In genomic region chr7:604038-604883, GRCh38 we compare ENCODE assay signal across 1 cellular context.
TF ChIP-seq lines count a peak whose summit lies in the region.

No MANE protein-coding gene starts in this region.

TF ChIP-seq in K562, 482 proteins besides CTCF, POLR2A, EP300 and RAD21 (continued from another document and continues in another):
- TF ChIP-seq CEBPG (CRISPR knock-in tag; IDR thresholded peaks at IDR 0.05): 0 out of 2 replicates have a peak, but pooled peaks have one; percentile 27
- TF ChIP-seq CEBPG (tag; conservative IDR thresholded peaks at IDR 0.05 in 1 of 2, IDR thresholded peaks at IDR 0.05 in 1 of 2): no peak
- TF ChIP-seq, protein P1, sequence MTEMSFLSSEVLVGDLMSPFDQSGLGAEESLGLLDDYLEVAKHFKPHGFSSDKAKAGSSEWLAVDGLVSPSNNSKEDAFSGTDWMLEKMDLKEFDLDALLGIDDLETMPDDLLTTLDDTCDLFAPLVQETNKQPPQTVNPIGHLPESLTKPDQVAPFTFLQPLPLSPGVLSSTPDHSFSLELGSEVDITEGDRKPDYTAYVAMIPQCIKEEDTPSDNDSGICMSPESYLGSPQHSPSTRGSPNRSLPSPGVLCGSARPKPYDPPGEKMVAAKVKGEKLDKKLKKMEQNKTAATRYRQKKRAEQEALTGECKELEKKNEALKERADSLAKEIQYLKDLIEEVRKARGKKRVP (CRISPR knock-in tag; IDR thresholded peaks at IDR 0.05): peak; percentile 33; the same call in 1 of the 2 replicates
- no peak for TF ChIP-seq PHB2 (IDR thresholded peaks at IDR 0.05; ENCODE audit: low read depth)
- TF ChIP-seq TAF9B (IDR thresholded peaks at IDR 0.05; ENCODE audit: partially characterized antibody): peak; percentile 93
- TF ChIP-seq ZNF184 (CRISPR knock-in tag; IDR thresholded peaks at IDR 0.05): no peak
- TF ChIP-seq PML (IDR thresholded peaks at IDR 0.05; ENCODE audit: low read length): 0 out of 2 replicates have a peak, but pooled peaks have one; percentile 73
- TF ChIP-seq ETS1 (conservative IDR thresholded peaks at IDR 0.05; ENCODE audit: control insufficient read depth, low read depth, low read length): peak; percentile 93; the same call in 1 of the 2 replicates
- no peak for TF ChIP-seq ZNF507 (tag; conservative IDR thresholded peaks at IDR 0.05)
- TF ChIP-seq, protein P2, sequence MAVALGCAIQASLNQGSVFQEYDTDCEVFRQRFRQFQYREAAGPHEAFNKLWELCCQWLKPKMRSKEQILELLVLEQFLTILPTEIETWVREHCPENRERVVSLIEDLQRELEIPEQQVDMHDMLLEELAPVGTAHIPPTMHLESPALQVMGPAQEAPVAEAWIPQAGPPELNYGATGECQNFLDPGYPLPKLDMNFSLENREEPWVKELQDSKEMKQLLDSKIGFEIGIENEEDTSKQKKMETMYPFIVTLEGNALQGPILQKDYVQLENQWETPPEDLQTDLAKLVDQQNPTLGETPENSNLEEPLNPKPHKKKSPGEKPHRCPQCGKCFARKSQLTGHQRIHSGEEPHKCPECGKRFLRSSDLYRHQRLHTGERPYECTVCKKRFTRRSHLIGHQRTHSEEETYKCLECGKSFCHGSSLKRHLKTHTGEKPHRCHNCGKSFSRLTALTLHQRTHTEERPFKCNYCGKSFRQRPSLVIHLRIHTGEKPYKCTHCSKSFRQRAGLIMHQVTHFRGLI (CRISPR knock-in tag; IDR thresholded peaks at IDR 0.05): peak; percentile 72
- no peak for TF ChIP-seq ESRRA (IDR thresholded peaks at IDR 0.05; ENCODE audit: borderline replicate concordance, low read depth)
- peak; percentile 66 for TF ChIP-seq POLR2B (IDR thresholded peaks at IDR 0.05; ENCODE audit: low read depth, partially characterized antibody)
- peak; percentile 93 for TF ChIP-seq SREBF2 (CRISPR knock-in tag; IDR thresholded peaks at IDR 0.05)
- peak; percentile 28; the same call in 1 of the 2 replicates for TF ChIP-seq ZNF24 (IDR thresholded peaks at IDR 0.05)
- TF ChIP-seq XRCC5 (IDR thresholded peaks at IDR 0.05; ENCODE audit: low read depth, low read length): no peak
- TF ChIP-seq DDX20 (tag; IDR thresholded peaks at IDR 0.05; ENCODE audit: low read depth): no peak
- no peak for TF ChIP-seq DACH1 (IDR thresholded peaks at IDR 0.05; ENCODE audit: partially characterized antibody)
- peak; percentile 82 for TF ChIP-seq ZBTB40 (IDR thresholded peaks at IDR 0.05)
- TF ChIP-seq ZBTB40 (CRISPR knock-in tag; IDR thresholded peaks at IDR 0.05): no peak
- TF ChIP-seq NR3C1 (CRISPR knock-in tag; IDR thresholded peaks at IDR 0.05): peak; percentile 65
- TF ChIP-seq NCOA6 (IDR thresholded peaks at IDR 0.05): no peak
- TF ChIP-seq SMARCA4 (IDR thresholded peaks at IDR 0.05): peak; percentile 53
- TF ChIP-seq PURB (CRISPR knock-in tag; IDR thresholded peaks at IDR 0.05; ENCODE audit: low read depth): no peak
- TF ChIP-seq ETV6 (IDR thresholded peaks at IDR 0.05; ENCODE audit: borderline replicate concordance in 1 of 2, low read depth in 2 of 2, low read length in 1 of 2): no peak
- peak; percentile 75; the same call in 1 of the 2 replicates for TF ChIP-seq ETV6 (CRISPR knock-in tag; IDR thresholded peaks at IDR 0.05; ENCODE audit: borderline replicate concordance)
- TF ChIP-seq MAFG (tag; conservative IDR thresholded peaks at IDR 0.05): peak; percentile 65
- peak; percentile 65 for TF ChIP-seq TCF3 (CRISPR knock-in tag; IDR thresholded peaks at IDR 0.05)
- TF ChIP-seq MEF2D (tag; conservative IDR thresholded peaks at IDR 0.05; ENCODE audit: low read depth): peak; percentile 14; the same call in 1 of the 2 replicates
- TF ChIP-seq, protein P3, sequence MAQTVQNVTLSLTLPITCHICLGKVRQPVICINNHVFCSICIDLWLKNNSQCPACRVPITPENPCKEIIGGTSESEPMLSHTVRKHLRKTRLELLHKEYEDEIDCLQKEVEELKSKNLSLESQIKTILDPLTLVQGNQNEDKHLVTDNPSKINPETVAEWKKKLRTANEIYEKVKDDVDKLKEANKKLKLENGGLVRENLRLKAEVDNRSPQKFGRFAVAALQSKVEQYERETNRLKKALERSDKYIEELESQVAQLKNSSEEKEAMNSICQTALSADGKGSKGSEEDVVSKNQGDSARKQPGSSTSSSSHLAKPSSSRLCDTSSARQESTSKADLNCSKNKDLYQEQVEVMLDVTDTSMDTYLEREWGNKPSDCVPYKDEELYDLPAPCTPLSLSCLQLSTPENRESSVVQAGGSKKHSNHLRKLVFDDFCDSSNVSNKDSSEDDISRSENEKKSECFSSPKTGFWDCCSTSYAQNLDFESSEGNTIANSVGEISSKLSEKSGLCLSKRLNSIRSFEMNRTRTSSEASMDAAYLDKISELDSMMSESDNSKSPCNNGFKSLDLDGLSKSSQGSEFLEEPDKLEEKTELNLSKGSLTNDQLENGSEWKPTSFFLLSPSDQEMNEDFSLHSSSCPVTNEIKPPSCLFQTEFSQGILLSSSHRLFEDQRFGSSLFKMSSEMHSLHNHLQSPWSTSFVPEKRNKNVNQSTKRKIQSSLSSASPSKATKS (CRISPR knock-in tag; IDR thresholded peaks at IDR 0.05): no peak
- no peak for TF ChIP-seq SP2 (IDR thresholded peaks at IDR 0.05; ENCODE audit: extremely low read depth, low read depth, low read length, poor library complexity, severe bottlenecking)
- no peak for TF ChIP-seq SRSF1 (IDR thresholded peaks at IDR 0.05; ENCODE audit: low read depth, low read length)
- no peak for TF ChIP-seq ZNF561 (CRISPR knock-in tag; conservative IDR thresholded peaks at IDR 0.05)
- no peak for TF ChIP-seq CCAR2 (IDR thresholded peaks at IDR 0.05; ENCODE audit: low read depth, low read length)
- TF ChIP-seq CBX2 (IDR thresholded peaks at IDR 0.05; ENCODE audit: insufficient read depth, low read length, poor library complexity, severe bottlenecking): no peak
- TF ChIP-seq BRF2 (IDR thresholded peaks at IDR 0.05; ENCODE audit: borderline replicate concordance, insufficient read depth, insufficient read length): no peak
- TF ChIP-seq CAMTA2 (CRISPR knock-in tag; conservative IDR thresholded peaks at IDR 0.05): 0 out of 2 replicates have a peak, but pooled peaks have one; percentile 15
- TF ChIP-seq FOXJ3 (CRISPR knock-in tag; IDR thresholded peaks at IDR 0.05): 0 out of 2 replicates have a peak, but pooled peaks have one; percentile 5
- TF ChIP-seq ZNF41 (CRISPR knock-in tag; conservative IDR thresholded peaks at IDR 0.05): 0 out of 2 replicates have a peak, but pooled peaks have one; percentile 48
- no peak for TF ChIP-seq NR2F6 (CRISPR knock-in tag; IDR thresholded peaks at IDR 0.05)
- TF ChIP-seq TAF1 (IDR thresholded peaks at IDR 0.05; ENCODE audit: control insufficient read depth, extremely low read depth, insufficient read depth, low read length, severe bottlenecking): peak; percentile 73
- TF ChIP-seq HMGXB4 (CRISPR knock-in tag; IDR thresholded peaks at IDR 0.05): peak; percentile 81
- no peak for TF ChIP-seq NUFIP1 (IDR thresholded peaks at IDR 0.05; ENCODE audit: partially characterized antibody)
- TF ChIP-seq, protein P4, sequence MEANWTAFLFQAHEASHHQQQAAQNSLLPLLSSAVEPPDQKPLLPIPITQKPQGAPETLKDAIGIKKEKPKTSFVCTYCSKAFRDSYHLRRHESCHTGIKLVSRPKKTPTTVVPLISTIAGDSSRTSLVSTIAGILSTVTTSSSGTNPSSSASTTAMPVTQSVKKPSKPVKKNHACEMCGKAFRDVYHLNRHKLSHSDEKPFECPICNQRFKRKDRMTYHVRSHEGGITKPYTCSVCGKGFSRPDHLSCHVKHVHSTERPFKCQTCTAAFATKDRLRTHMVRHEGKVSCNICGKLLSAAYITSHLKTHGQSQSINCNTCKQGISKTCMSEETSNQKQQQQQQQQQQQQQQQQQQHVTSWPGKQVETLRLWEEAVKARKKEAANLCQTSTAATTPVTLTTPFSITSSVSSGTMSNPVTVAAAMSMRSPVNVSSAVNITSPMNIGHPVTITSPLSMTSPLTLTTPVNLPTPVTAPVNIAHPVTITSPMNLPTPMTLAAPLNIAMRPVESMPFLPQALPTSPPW (CRISPR knock-in tag; IDR thresholded peaks at IDR 0.05): peak; percentile 41; the same call in 1 of the 2 replicates
- TF ChIP-seq ADNP (tag; IDR thresholded peaks at IDR 0.05): no peak
- 0 out of 2 replicates have a peak, but pooled peaks have one; percentile 59 for TF ChIP-seq ZNF583 (CRISPR knock-in tag; IDR thresholded peaks at IDR 0.05)
- peak; percentile 52 for TF ChIP-seq STAG1 (CRISPR knock-in tag; IDR thresholded peaks at IDR 0.05; ENCODE audit: borderline replicate concordance)
- no peak for TF ChIP-seq CSDE1 (IDR thresholded peaks at IDR 0.05)
